10 cellular contexts compared by ENCODE assay signal in genomic region chr15:73928241-73928579, GRCh38. TPM values are rescaled to one million over a fixed set of nuclear protein-coding genes. Genes with fewer than 3 reads are reported as not detected.
A peak's percentile ranks its signal among the peaks of the same experiment; 100 is the strongest.
DNase-seq lines count a peak whose midpoint lies in the region; ATAC-seq, FAIRE-seq and TF ChIP-seq lines count a peak whose summit lies in the region.
"Had no signal": no experiment of that assay in that cellular context is flagged by ENCODE, and none has a peak within 500 bp of the region (broad histone marks: within the 10 kb centered on the region; RNA-seq: fewer than 3 reads in every experiment).

No MANE protein-coding gene starts in this region.

- H3K27me3 Mint-ChIP-seq in nephron progenitor cell (ENCODE audit: low read depth, poor library complexity), result peaks cover 6% of the 10 kb centered on the region

- peak overlapping the region; percentile 92 for H3K4me2 ChIP-seq in BLaER1

- intact Hi-C loops in dorsolateral prefrontal cortex (cut with DNase I), result no loop called here

- H4K20me1 ChIP-seq in BLaER1, result peaks cover 19% of the 10 kb centered on the region; the same call in 1 of the 2 replicates

- H3K4me3 Mint-ChIP-seq in nephron progenitor cell, result peak overlapping the region; percentile 79

- H3K27me3 ChIP-seq in BLaER1 (peaks cover 48% of the 10 kb centered on the region), dorsolateral prefrontal cortex (peaks cover 0 to 54% (median 33%) of the 10 kb centered on the region in 45 donors)

- no peaks in the 10 kb centered on the region for H3K9me3 ChIP-seq in BLaER1

- H3K9me3 Mint-ChIP-seq in nephron progenitor cell, result no peaks in the 10 kb centered on the region

- no peaks in the 10 kb centered on the region for H3K36me3 Mint-ChIP-seq in nephron progenitor cell (ENCODE audit: low read depth)

- TF ChIP-seq CTCF in LNCaP clone FGC (IDR thresholded peaks at IDR 0.05; ENCODE audit: control insufficient read depth, extremely low read depth, insufficient read depth), result no peak
- no peak for TF ChIP-seq CTCF in dorsolateral prefrontal cortex (IDR thresholded peaks at IDR 0.05 in 54 of 56, conservative IDR thresholded peaks at IDR 0.05 in 2 of 56; ENCODE audit: low read depth in 1 of 56, partially characterized antibody in 56 of 56)
- TF ChIP-seq CTCF in nephron progenitor cell (IDR thresholded peaks at IDR 0.05), result no peak
- no peak for TF ChIP-seq CTCF in D721Med (IDR thresholded peaks at IDR 0.05; ENCODE audit: insufficient read depth, missing control alignments)
- TF ChIP-seq CTCF in GM13976 (IDR thresholded peaks at IDR 0.05; ENCODE audit: borderline replicate concordance, control extremely low read depth, extremely low read depth, insufficient read depth, missing control alignments), result no peak

- H3K4me1 ChIP-seq in BLaER1, result peaks cover 69% of the 10 kb centered on the region

- in situ Hi-C loops in GM13976 (cut with MboI; ENCODE audit: low sequenced_read_pairs, unreplicated experiment), result no loop called here

- H3K4me1 Mint-ChIP-seq in nephron progenitor cell, result peaks cover 69% of the 10 kb centered on the region

- H3K4me3 ChIP-seq in BLaER1 (peak overlapping the region; percentile 70), LNCaP clone FGC (ENCODE audit: low read depth, low read length) (peak overlapping the region; percentile 57), dorsolateral prefrontal cortex (peak overlapping the region in 30 of 59 donors; percentile 35 to 64 (median 52))

- peak overlapping the region; percentile 85 for H3K27ac Mint-ChIP-seq in nephron progenitor cell

- H3K27ac ChIP-seq in BLaER1 (no peak overlapping the region), dorsolateral prefrontal cortex (no peak overlapping the region)

- no peak for ATAC-seq in GM21619 (IDR thresholded peaks at IDR 0.05; ENCODE audit: unreplicated experiment)

- DNase-seq in LNCaP clone FGC (ENCODE audit: low read depth), result no peak
- no peak for DNase-seq in dorsolateral prefrontal cortex
- DNase-seq in nephron progenitor cell, result no peak
- DNase-seq in NCI-H128 (lab: John Stamatoyannopoulos, UW; ENCODE audit: unreplicated experiment), result no peak
- DNase-seq in D721Med (ENCODE audit: insufficient read length, low spot score), result no peak
- no peak for DNase-seq in GM13976 (ENCODE audit: low spot score)

- no peaks in the 10 kb centered on the region for H3K36me3 ChIP-seq in BLaER1

- FAIRE-seq in D721Med (lab: Jason Lieb, UNC), result no peak

- H3K9ac ChIP-seq in BLaER1, result no peak overlapping the region; the same call in 1 of the 2 replicates

RNA-seq across cellular contexts. Expression of gene LOXL1, which starts 1.9 kb away (rescaled TPM):
- total RNA-seq in dorsolateral prefrontal cortex, result 1 to 10 TPM in 107 of 120 experiments, under 1 TPM in 12, not detected in 1; 0.48 to 6.3 (median 2.0) TPM
- total RNA-seq: OCI-LY7 had no signal

RNA-seq across cellular contexts. Expression of gene TBC1D21, which starts 54.8 kb away (rescaled TPM):
- total RNA-seq in dorsolateral prefrontal cortex, result under 1 TPM in 3 of 120 experiments, not detected in 117; 0.51 to 0.70 (median 0.53) TPM
- total RNA-seq: glomerular endothelial cell, OCI-LY7 had no signal
